In genomic region chr3:123361019-123361418, GRCh38 we compare ENCODE assay signal across 23 cellular contexts.
DNase-seq lines count a peak whose midpoint lies in the region; ATAC-seq, FAIRE-seq and TF ChIP-seq lines count a peak whose summit lies in the region.
"Had no signal": no experiment of that assay in that cellular context is flagged by ENCODE, and none has a peak within 500 bp of the region (broad histone marks: within the 10 kb centered on the region; RNA-seq: fewer than 3 reads in every experiment).

No MANE protein-coding gene starts in this region.

- H4K8ac ChIP-seq in H1 (ENCODE audit: extremely low read depth, insufficient read depth, low read length): no peak overlapping the region

- no peak overlapping the region for H3K4me2 ChIP-seq in SK-N-SH
- H3K4me2 ChIP-seq in H1 (ENCODE audit: insufficient read depth in 1 of 2, low read depth in 2 of 2, low read length in 2 of 2): no peak overlapping the region
- H3K4me2 ChIP-seq: PC-9 had no signal

- H3K9me3 ChIP-seq in SK-N-SH (no peaks in the 10 kb centered on the region), H1 (ENCODE audit: insufficient read depth in 2 of 2, low read depth in 1 of 2, low read length in 1 of 2) (no peaks in the 10 kb centered on the region)
- H3K9me3 ChIP-seq: gastroesophageal sphincter, ovary, thyroid gland had no signal

- H2AK5ac ChIP-seq in H1 (ENCODE audit: low read depth, low read length): no peak overlapping the region

- H3K23me2 ChIP-seq in H1 (ENCODE audit: low read depth, low read length): no peaks in the 10 kb centered on the region; the same call in 1 of the 2 replicates

- H3K56ac ChIP-seq in H1 (replicated peaks; ENCODE audit: insufficient read length, low read depth, low read length): no peak overlapping the region

- no peak overlapping the region for H4K5ac ChIP-seq in H1 (ENCODE audit: insufficient read length, low read depth, low read length)

- H2AFZ ChIP-seq in SK-N-SH (ENCODE audit: low read depth) (no peak overlapping the region), H1 (ENCODE audit: low read length) (no peak overlapping the region)
- H2AFZ ChIP-seq: PC-9 had no signal

- no peak for FAIRE-seq in H1 (lab: Jason Lieb, UNC)
- FAIRE-seq: H54 had no signal

- H3K9ac ChIP-seq in SK-N-SH (no peak overlapping the region), H1 (replicated peaks in 1 of 4; ENCODE audit: extremely low read depth in 1 of 4, low read depth in 3 of 4, low read length in 3 of 4) (no peak overlapping the region)

- CTCF ChIA-PET in SK-N-SH (lab: Yijun Ruan, JAX) (interaction anchor here (0.9 to 2.4 kb wide), 3 partner anchors 9 to 129 kb away, joined by 3 to 11 read pairs (median 5); no protein-coding TSS in a partner anchor), H1 (lab: Charles Lee; ENCODE audit: partially characterized antibody) (interaction anchor here (0.6 to 4.6 kb wide), 24 partner anchors 8 to 198 kb away, joined by 3 to 49 read pairs (median 5); no protein-coding TSS in a partner anchor)

- H3K79me2 ChIP-seq in SK-N-SH (ENCODE audit: insufficient read depth) (no peaks in the 10 kb centered on the region), H1 (ENCODE audit: control insufficient read depth in 1 of 2, insufficient read depth in 2 of 2, low read length in 2 of 2) (no peaks in the 10 kb centered on the region)

- no peak overlapping the region for H2BK5ac ChIP-seq in H1 (ENCODE audit: low read depth, low read length)

- ATAC-seq in SK-N-SH treated with all-trans-retinoic acid at 6 μM for 48 hours (no peak), HG02763 (IDR thresholded peaks at IDR 0.05; ENCODE audit: unreplicated experiment) (no peak), GM18502 (IDR thresholded peaks at IDR 0.05; ENCODE audit: poor library complexity, unreplicated experiment) (no peak)
- ATAC-seq: gastroesophageal sphincter; naive thymus-derived CD4-positive, alpha-beta T cell had no signal

- no peak overlapping the region for H3K14ac ChIP-seq in H1 (ENCODE audit: insufficient read length)

- H3K27ac ChIP-seq in SK-N-SH (ENCODE audit: low read depth in 2 of 2, low read length in 1 of 2) (no peak overlapping the region), H1 (ENCODE audit: low read depth, low read length) (no peak overlapping the region)
- H3K27ac ChIP-seq: C4-2B, ovary, PC-9, thyroid gland had no signal

- POLR2A ChIA-PET in SK-N-SH (lab: Yijun Ruan, JAX): no interaction called here
- POLR2A ChIA-PET in H1 (lab: Charles Lee; ENCODE audit: partially characterized antibody): interaction anchor here (1.0 kb wide), 1 partner anchor 8 kb away, joined by 3 read pairs; no protein-coding TSS in a partner anchor

- H2BK20ac ChIP-seq in H1 (ENCODE audit: low read length): no peak overlapping the region

- TF ChIP-seq EP300 in SK-N-SH (IDR thresholded peaks at IDR 0.05; ENCODE audit: borderline replicate concordance in 1 of 2, low read depth in 1 of 2, low read length in 1 of 2): no peak
- no peak for TF ChIP-seq EP300 in H1 (IDR thresholded peaks at IDR 0.05; ENCODE audit: borderline replicate concordance in 1 of 2, low read depth in 2 of 2, low read length in 2 of 2)

- H3K18ac ChIP-seq in H1 (ENCODE audit: extremely low read depth, low read length): no peak overlapping the region

- H2BK120ac ChIP-seq in H1 (replicated peaks; ENCODE audit: low read depth, low read length): no peak overlapping the region

- no peak overlapping the region for H4K91ac ChIP-seq in H1 (replicated peaks; ENCODE audit: insufficient read length, low read length)

- no peak for DNase-seq in SK-N-SH
- DNase-seq in HFF-Myc (ENCODE audit: extremely low read depth, low read depth): no peak
- no peak for DNase-seq in H1 (ENCODE audit: low read depth in 1 of 2, low spot score in 2 of 2)
- DNase-seq in retinal pigment epithelial cell (ENCODE audit: low read depth): no peak
- no peak for DNase-seq in activated naive CD4-positive, alpha-beta T cell treated with Interleukin-2 at 50 U/mL for 16 hours
- DNase-seq: ACHN; activated CD4-positive, alpha-beta memory T cell treated with anti-CD3 and anti-CD28 coated beads for 36 hours; activated naive CD4-positive, alpha-beta T cell; amniotic stem cell; DMS53; kidney glomerular epithelial cell; naive thymus-derived CD4-positive, alpha-beta T cell; NCI-H774; PC-9; stimulated activated naive CD4-positive, alpha-beta T cell treated with Interleukin-2 at 50 U/mL for 16 hours; thyroid gland had no signal

- no peaks in the 10 kb centered on the region for H4K20me1 ChIP-seq in SK-N-SH (ENCODE audit: insufficient read depth)
- H4K20me1 ChIP-seq in H1 (replicated peaks in 1 of 2; ENCODE audit: control insufficient read depth in 1 of 2, insufficient read depth in 2 of 2, low read length in 2 of 2): no peaks in the 10 kb centered on the region

- WGBS in SK-N-SH (ENCODE audit: low lambda C conversion rate): 42% methylated on average over 4 of the region's 4 CpGs
- WGBS in H1 (ENCODE audit: extremely low coverage in 1 of 2, insufficient coverage in 1 of 2, insufficient read length in 1 of 2, insufficient replicate concordance in 2 of 2, low coverage in 1 of 2, low lambda C conversion rate in 2 of 2, missing lambda C conversion rate in 1 of 2), 2 experiments: 61% methylated on average over 4 of the region's 4 CpGs; no CpG with 5 or more reads in 1 of the 2 experiments

- H3K4me3 ChIP-seq in SK-N-SH (ENCODE audit: low read depth in 2 of 2, low read length in 1 of 2) (no peak overlapping the region), HFF-Myc (replicated peaks; ENCODE audit: low read depth, low read length) (no peak overlapping the region), H1 (ENCODE audit: extremely low read depth in 1 of 4, insufficient read depth in 2 of 4, low read depth in 3 of 4, low read length in 4 of 4) (no peak overlapping the region), retinal pigment epithelial cell (ENCODE audit: low read length) (no peak overlapping the region)
- H3K4me3 ChIP-seq: gastroesophageal sphincter, ovary, PC-9, thyroid gland had no signal

- no peaks in the 10 kb centered on the region for H3K79me1 ChIP-seq in H1 (ENCODE audit: low read depth, low read length)

- TF ChIP-seq CTCF in SK-N-SH (IDR thresholded peaks at IDR 0.05) (peak; percentile 12; the same call in 1 of the 2 replicates), HFF-Myc (IDR thresholded peaks at IDR 0.05; ENCODE audit: low read depth, low read length, missing control alignments) (peak; percentile 28), H1 (IDR thresholded peaks at IDR 0.05; ENCODE audit: control extremely low read depth in 1 of 3, insufficient read depth in 1 of 3, low read depth in 1 of 3, low read length in 3 of 3) (peak; percentile 43 to 55 (median 48)), retinal pigment epithelial cell (conservative IDR thresholded peaks at IDR 0.05; ENCODE audit: low read depth, low read length) (peak; percentile 46)

- H3K9me2 ChIP-seq in SK-N-SH: no peaks in the 10 kb centered on the region

- H3K4me1 ChIP-seq in SK-N-SH (ENCODE audit: control insufficient read depth in 1 of 2, insufficient read depth in 2 of 2, low read depth in 1 of 2, low read length in 1 of 2) (no peaks in the 10 kb centered on the region), H1 (replicated peaks in 1 of 4; ENCODE audit: control insufficient read depth in 3 of 4, insufficient read depth in 4 of 4, low read length in 3 of 4) (no peaks in the 10 kb centered on the region)
- H3K4me1 ChIP-seq: thyroid gland had no signal

- no peak for TF ChIP-seq POLR2A in H1 (IDR thresholded peaks at IDR 0.05; ENCODE audit: control extremely low read depth in 1 of 2, low read depth in 2 of 2, low read length in 2 of 2)

- H3K4ac ChIP-seq in H1 (replicated peaks; ENCODE audit: insufficient read length, low read depth, low read length): no peak overlapping the region

- TF ChIP-seq RAD21 in SK-N-SH (IDR thresholded peaks at IDR 0.05; ENCODE audit: low read length): no peak
- TF ChIP-seq RAD21 in H1 (IDR thresholded peaks at IDR 0.05 in 1 of 2, conservative IDR thresholded peaks at IDR 0.05 in 1 of 2; ENCODE audit: low read depth in 2 of 2, low read length in 2 of 2): peak; percentile 7 to 35; a peak in 2 of 4 replicates

- no peak overlapping the region for H3K23ac ChIP-seq in H1 (ENCODE audit: insufficient read length)

- H3K36me3 ChIP-seq in SK-N-SH (replicated peaks in 1 of 2; ENCODE audit: control insufficient read depth in 1 of 2, insufficient read depth in 2 of 2, low read length in 1 of 2): no peaks in the 10 kb centered on the region
- H3K36me3 ChIP-seq in H1 (ENCODE audit: control insufficient read depth in 2 of 4, insufficient read depth in 4 of 4, low read length in 3 of 4): no peaks in the 10 kb centered on the region
- H3K36me3 ChIP-seq: gastroesophageal sphincter, ovary, thyroid gland had no signal

- no peak overlapping the region for H2BK12ac ChIP-seq in H1 (ENCODE audit: low read depth, low read length)

- H3F3A ChIP-seq in SK-N-SH (replicated peaks; ENCODE audit: insufficient read depth): no peaks in the 10 kb centered on the region

- H3K27me3 ChIP-seq in SK-N-SH (ENCODE audit: insufficient read depth) (peaks cover 38% of the 10 kb centered on the region; the same call in 1 of the 2 replicates), H1 (replicated peaks in 1 of 4; ENCODE audit: control insufficient read depth in 3 of 4, extremely low read depth in 1 of 4, insufficient read depth in 3 of 4, low read length in 3 of 4) (peaks cover 0 to 7% (median 0%) of the 10 kb centered on the region in 4 experiments; a peak in 2 of 7 replicates)
- H3K27me3 ChIP-seq: gastroesophageal sphincter, ovary, thyroid gland had no signal

- H2BK15ac ChIP-seq in H1 (ENCODE audit: low read length): no peak overlapping the region

TF ChIP-seq in SK-N-SH, 30 proteins besides CTCF, POLR2A, EP300 and RAD21 (continues in another document):
- TF ChIP-seq JUND (IDR thresholded peaks at IDR 0.05): no peak

TF ChIP-seq in H1, 55 proteins besides CTCF, POLR2A, EP300 and RAD21 (continues in another document):
- TF ChIP-seq KDM4A (IDR thresholded peaks at IDR 0.05; ENCODE audit: low read depth, low read length, severe bottlenecking) (no peak), E2F6 (IDR thresholded peaks at IDR 0.05) (no peak), SP1 (IDR thresholded peaks at IDR 0.05; ENCODE audit: low read depth, low read length) (no peak), MAX (IDR thresholded peaks at IDR 0.05) (no peak), RFX5 (IDR thresholded peaks at IDR 0.05; ENCODE audit: borderline replicate concordance, low read depth, low read length) (no peak), POLR2AphosphoS5 (IDR thresholded peaks at IDR 0.05; ENCODE audit: low read depth, low read length) (peak; percentile 66; the same call in 1 of the 2 replicates), KDM5A (IDR thresholded peaks at IDR 0.05; ENCODE audit: low read length) (no peak), SP4 (IDR thresholded peaks at IDR 0.05; ENCODE audit: low read length) (no peak)

Comparison
In these comparisons a context has a peak if more than half of its experiments do, and no peak if none do; other contexts are left out.
1. Of the 17 proteins assayed by ChIP-seq in both H1 and SK-N-SH: peak only in H1: POLR2AphosphoS5 and RAD21; only in SK-N-SH: none; in both: CTCF; in neither: 14.